In genomic region chr5:147434049-147434448, GRCh38 we compare ENCODE assay signal across 16 cellular contexts.
A peak's percentile ranks its signal among the peaks of the same experiment; 100 is the strongest.
DNase-seq lines count a peak whose midpoint lies in the region; ATAC-seq and TF ChIP-seq lines count a peak whose summit lies in the region.
"Had no signal": no experiment of that assay in that cellular context is flagged by ENCODE, and none has a peak within 500 bp of the region (broad histone marks: within the 10 kb centered on the region; RNA-seq: fewer than 3 reads in every experiment).

No MANE protein-coding gene starts in this region.

- CTCF ChIA-PET in Caco-2 (lab: Charles Lee) (interaction anchor here (0.7 to 1.4 kb wide), 3 partner anchors 14 to 144 kb away, joined by 3 to 5 read pairs (median 4); no protein-coding TSS in a partner anchor), RWPE1 (lab: Yijun Ruan, JAX) (no interaction called here)

- H3K36me3 ChIP-seq in Caco-2 (ENCODE audit: control insufficient read depth, insufficient read depth, low read length): no peaks in the 10 kb centered on the region; the same call in 1 of the 2 replicates
- peaks cover 3% of the 10 kb centered on the region for H3K36me3 ChIP-seq in iPS-15b (ENCODE audit: control insufficient read depth, insufficient read depth, low read length)
- H3K36me3 ChIP-seq in muscle layer of colon (ENCODE audit: insufficient read depth, low read length): no peaks in the 10 kb centered on the region
- H3K36me3 ChIP-seq: BLaER1 treated with 17β-estradiol and CSF1 and Interleukin-3, amounts not matched to agents 10 nM and 100 nM; HAP-1 had no signal

- H3K27ac Mint-ChIP-seq in Caco-2 (ENCODE audit: unreplicated experiment) (peak overlapping the region; percentile 48), brain (peak overlapping the region in 3 of 5 experiments; percentile 19 to 85 (median 27))
- H3K27ac Mint-ChIP-seq: CD4-positive, CD25-positive, alpha-beta regulatory T cell had no signal

- no peaks in the 10 kb centered on the region for H3K9me3 ChIP-seq in Caco-2
- H3K9me3 ChIP-seq in iPS-15b (ENCODE audit: control insufficient read depth, insufficient read depth, low read length): no peaks in the 10 kb centered on the region
- no peaks in the 10 kb centered on the region for H3K9me3 ChIP-seq in muscle layer of colon (ENCODE audit: low read length)
- H3K9me3 ChIP-seq: BLaER1 treated with 17β-estradiol and CSF1 and Interleukin-3, amounts not matched to agents 10 nM and 100 nM; HAP-1 had no signal

- BruUV-seq in Caco-2 (replicated peaks; lab: Mats Ljungman, UMichigan): no TSS peak

- POLR2A ChIA-PET in Caco-2 (lab: Charles Lee): interaction anchor here (1.0 kb wide), 1 partner anchor 11 kb away, joined by 3 read pairs; no protein-coding TSS in a partner anchor
- POLR2A ChIA-PET in RWPE1 (lab: Yijun Ruan, JAX; ENCODE audit: low non-redundant PET): no interaction called here

- DNase-seq in Caco-2 (no peak), RWPE1 (ENCODE audit: low spot score) (no peak), SKM-1 treated with dmso at 0.1 percent for 144 hours (lab: John Stamatoyannopoulos, UW; ENCODE audit: unreplicated experiment) (no peak)
- DNase-seq: 8988T; AML-193; Calu3; CD4-positive, CD25-positive, alpha-beta regulatory T cell; DMS79; IMR-90 had no signal

- H3K27me3 ChIP-seq in Caco-2 (replicated peaks; ENCODE audit: control insufficient read depth, insufficient read depth, low read length) (no peaks in the 10 kb centered on the region), iPS-15b (ENCODE audit: control insufficient read depth, insufficient read depth, low read length) (no peaks in the 10 kb centered on the region), muscle layer of colon (ENCODE audit: control insufficient read depth in 1 of 2, insufficient read depth in 2 of 2, low read length in 2 of 2) (no peaks in the 10 kb centered on the region)
- H3K27me3 ChIP-seq: BLaER1 treated with 17β-estradiol and CSF1 and Interleukin-3, amounts not matched to agents 10 nM and 100 nM had no signal

- H3K36me3 Mint-ChIP-seq in Caco-2 (ENCODE audit: insufficient read depth, unreplicated experiment) (peaks cover 23% of the 10 kb centered on the region), brain (peaks cover 58% of the 10 kb centered on the region)
- H3K36me3 Mint-ChIP-seq: CD4-positive, CD25-positive, alpha-beta regulatory T cell had no signal

- H3K4me1 Mint-ChIP-seq in Caco-2 (ENCODE audit: low read depth, unreplicated experiment): peaks cover 67% of the 10 kb centered on the region
- peaks cover 99% of the 10 kb centered on the region for H3K4me1 Mint-ChIP-seq in brain
- H3K4me1 Mint-ChIP-seq: CD4-positive, CD25-positive, alpha-beta regulatory T cell had no signal

- TF ChIP-seq CTCF in Caco-2 (IDR thresholded peaks at IDR 0.05; ENCODE audit: insufficient read depth in 1 of 2, low read depth in 1 of 2, low read length in 1 of 2, severe bottlenecking in 1 of 2, unreplicated experiment in 1 of 2) (no peak), brain (conservative IDR thresholded peaks at IDR 0.05) (no peak), RWPE1 (conservative IDR thresholded peaks at IDR 0.05; ENCODE audit: low read depth) (no peak)

- ATAC-seq in HG03342 (IDR thresholded peaks at IDR 0.05; ENCODE audit: unreplicated experiment): no peak
- ATAC-seq in HG03139 (IDR thresholded peaks at IDR 0.05; ENCODE audit: unreplicated experiment): no peak

- no peak overlapping the region for H3K4me3 ChIP-seq in Caco-2 (ENCODE audit: low read depth, low read length)
- no peak overlapping the region for H3K4me3 ChIP-seq in iPS-15b (ENCODE audit: low read depth, low read length)
- no peak overlapping the region for H3K4me3 ChIP-seq in muscle layer of colon (ENCODE audit: low read depth in 1 of 2, low read length in 2 of 2)
- H3K4me3 ChIP-seq: BLaER1 treated with 17β-estradiol and CSF1 and Interleukin-3, amounts not matched to agents 10 nM and 100 nM; HAP-1 had no signal

- H3K4me3 Mint-ChIP-seq in Caco-2 (ENCODE audit: unreplicated experiment) (no peak overlapping the region), brain (peak overlapping the region in 1 of 5 experiments; percentile 4)
- H3K4me3 Mint-ChIP-seq: CD4-positive, CD25-positive, alpha-beta regulatory T cell had no signal

- H3K9ac ChIP-seq in iPS-15b (ENCODE audit: low read depth, low read length) (peak overlapping the region; percentile 26), muscle layer of colon (ENCODE audit: low read length) (no peak overlapping the region)
- H3K9ac ChIP-seq: BLaER1 treated with 17β-estradiol and CSF1 and Interleukin-3, amounts not matched to agents 10 nM and 100 nM had no signal

- no peaks in the 10 kb centered on the region for H3K27me3 Mint-ChIP-seq in Caco-2 (ENCODE audit: insufficient read depth, unreplicated experiment)
- no peaks in the 10 kb centered on the region for H3K27me3 Mint-ChIP-seq in brain

- intact Hi-C loops in Caco-2 (cut with micrococcal nuclease; ENCODE audit: unreplicated experiment): loop anchor here (5.0 to 10.0 kb wide), 3 partner anchors 42 to 401 kb away; partner anchors contain the start of gene SPINK1

- H3K9me3 Mint-ChIP-seq in Caco-2 (ENCODE audit: unreplicated experiment) (no peaks in the 10 kb centered on the region), brain (no peaks in the 10 kb centered on the region)

- H3K27ac ChIP-seq in muscle layer of colon (ENCODE audit: low read depth, low read length) (peak overlapping the region; percentile 31), RWPE1 (no peak overlapping the region)
- H3K27ac ChIP-seq: BLaER1 treated with 17β-estradiol and CSF1 and Interleukin-3, amounts not matched to agents 10 nM and 100 nM had no signal

- H3K4me1 ChIP-seq in Caco-2 (peaks cover 60% of the 10 kb centered on the region), iPS-15b (ENCODE audit: control insufficient read depth, insufficient read depth, low read length) (peaks cover 46% of the 10 kb centered on the region), muscle layer of colon (ENCODE audit: insufficient read depth, low read length) (peaks cover 79% of the 10 kb centered on the region)
- H3K4me1 ChIP-seq: HAP-1 had no signal
